Comparison of ENCODE assay signal across 8 cellular contexts in genomic region chr1:31762726-31763670, GRCh38. TPM values are rescaled to one million over a fixed set of nuclear protein-coding genes. Genes with fewer than 3 reads are reported as not detected.
DNase-seq lines count a peak whose midpoint lies in the region; ATAC-seq, FAIRE-seq and TF ChIP-seq lines count a peak whose summit lies in the region.

No MANE protein-coding gene starts in this region.

- peak overlapping the region; percentile 52 to 81 for H3K4me3 ChIP-seq in mesenchymal stem cell (ENCODE audit: insufficient read depth in 1 of 2, low read depth in 1 of 2, low read length in 2 of 2)

- peak overlapping the region; percentile 56 to 82 for H3K18ac ChIP-seq in mesenchymal stem cell (ENCODE audit: low read depth in 1 of 2, low read length in 2 of 2)

- 0 out of 2 replicates have a peak, but pooled peaks have one; percentile 17 for TF ChIP-seq POLR2A in H54 (IDR thresholded peaks at IDR 0.05; ENCODE audit: low read depth, low read length)

- H3K36me3 ChIP-seq in mesenchymal stem cell (ENCODE audit: control insufficient read depth in 1 of 2, insufficient read depth in 2 of 2, low read depth in 1 of 2, low read length in 2 of 2): no peaks in the 10 kb centered on the region

- H3K27ac Mint-ChIP-seq in activated CD8-positive, alpha-beta T cell treated with anti-CD3 and anti-CD28 coated beads for 36 hours: no peak overlapping the region
- no peak overlapping the region for H3K27ac Mint-ChIP-seq in effector memory CD8-positive, alpha-beta T cell

- CTCF ChIA-PET in activated CD8-positive, alpha-beta T cell treated with anti-CD3 and anti-CD28 coated beads for 36 hours (lab: Charles Lee): interaction anchor here (0.8 to 14.2 kb wide), 10 partner anchors 11 to 345 kb away, joined by 3 to 129 read pairs (median 4); partner anchors contain the start of gene KPNA6

- H3K4me2 ChIP-seq in mesenchymal stem cell (ENCODE audit: low read length, poor library complexity, severe bottlenecking): peak overlapping the region; percentile 94

- no peaks in the 10 kb centered on the region for H3K36me3 Mint-ChIP-seq in activated CD8-positive, alpha-beta T cell treated with anti-CD3 and anti-CD28 coated beads for 36 hours (ENCODE audit: low read depth)
- H3K36me3 Mint-ChIP-seq in effector memory CD8-positive, alpha-beta T cell (ENCODE audit: insufficient read depth): peaks cover 5% of the 10 kb centered on the region

- peak; percentile 55 for ATAC-seq in activated CD8-positive, alpha-beta T cell treated with anti-CD3 and anti-CD28 coated beads for 36 hours
- ATAC-seq in effector memory CD8-positive, alpha-beta T cell (replicated peaks): peak; percentile 51

- peaks cover 27% of the 10 kb centered on the region for H3K27me3 Mint-ChIP-seq in activated CD8-positive, alpha-beta T cell treated with anti-CD3 and anti-CD28 coated beads for 36 hours
- peaks cover 0 to 23% of the 10 kb centered on the region in 2 donors for H3K27me3 Mint-ChIP-seq in effector memory CD8-positive, alpha-beta T cell

- peak overlapping the region; percentile 65 for H3K9ac ChIP-seq in mesenchymal stem cell (ENCODE audit: low read length)

- no peak overlapping the region for H2BK15ac ChIP-seq in mesenchymal stem cell (ENCODE audit: low read depth, poor library complexity, severe bottlenecking)

- intact Hi-C loops in activated CD8-positive, alpha-beta T cell treated with anti-CD3 and anti-CD28 coated beads for 36 hours (cut with micrococcal nuclease): loop anchor here (10.0 kb wide), 1 partner anchor 48 kb away; no protein-coding TSS in a partner anchor

- TF ChIP-seq CTCF in AG09319 (IDR thresholded peaks at IDR 0.05; ENCODE audit: low read depth, low read length): peak; percentile 50
- TF ChIP-seq CTCF in activated CD8-positive, alpha-beta T cell treated with anti-CD3 and anti-CD28 coated beads for 36 hours (IDR thresholded peaks at IDR 0.05): peak; percentile 83

- WGBS in mesenchymal stem cell: 1% methylated on average over 55 of the region's 60 CpGs

- peak overlapping the region in 1 of 2 experiments; percentile 26 for H3K4ac ChIP-seq in mesenchymal stem cell (ENCODE audit: low read depth in 1 of 2, low read length in 2 of 2)

- peaks cover 64% of the 10 kb centered on the region for H3K4me1 ChIP-seq in mesenchymal stem cell (ENCODE audit: control insufficient read depth, insufficient read depth, low read depth, low read length)

- DNase-seq in AG09319 (ENCODE audit: extremely low read depth, low read depth): no peak
- DNase-seq in H54 (ENCODE audit: insufficient read length, low spot score): peak; percentile 78
- peak; percentile 84 for DNase-seq in NCI-H69 (lab: John Stamatoyannopoulos, UW)
- DNase-seq in activated CD8-positive, alpha-beta T cell treated with anti-CD3 and anti-CD28 coated beads for 36 hours: peak; percentile 74
- peak; percentile 60 to 65 (median 64) for DNase-seq in effector memory CD8-positive, alpha-beta T cell
- peak; percentile 67 for DNase-seq in mesenchymal stem cell
- peak; percentile 50 for DNase-seq in stimulated activated CD8-positive, alpha-beta memory T cell treated with anti-CD3 and anti-CD28 coated beads, Interleukin-4, amount 100 ng/mL, for 24 hours (ENCODE audit: low read depth)
- no peak for DNase-seq in mesenteric fat pad (ENCODE audit: low spot score)

- no peak for FAIRE-seq in H54 (lab: Jason Lieb, UNC)

- no peaks in the 10 kb centered on the region for H3K79me1 ChIP-seq in mesenchymal stem cell (replicated peaks; ENCODE audit: low read length, poor library complexity, severe bottlenecking)

- H3K9me3 Mint-ChIP-seq in activated CD8-positive, alpha-beta T cell treated with anti-CD3 and anti-CD28 coated beads for 36 hours: no peaks in the 10 kb centered on the region
- no peaks in the 10 kb centered on the region for H3K9me3 Mint-ChIP-seq in effector memory CD8-positive, alpha-beta T cell

- peak overlapping the region in 1 of 2 experiments; percentile 62 for H3K14ac ChIP-seq in mesenchymal stem cell (ENCODE audit: low read length in 2 of 2)

- H3K27ac ChIP-seq in mesenchymal stem cell (ENCODE audit: low read length, poor library complexity, severe bottlenecking): no peak overlapping the region

- peaks cover 22% of the 10 kb centered on the region for H3K4me1 Mint-ChIP-seq in activated CD8-positive, alpha-beta T cell treated with anti-CD3 and anti-CD28 coated beads for 36 hours (ENCODE audit: low read depth)
- H3K4me1 Mint-ChIP-seq in effector memory CD8-positive, alpha-beta T cell (ENCODE audit: low read depth in 2 of 2): peaks cover 19 to 25% of the 10 kb centered on the region in 2 donors

- H2AFZ ChIP-seq in mesenchymal stem cell (ENCODE audit: low read depth, low read length): peak overlapping the region; percentile 33

- no peak overlapping the region for H4K91ac ChIP-seq in mesenchymal stem cell (ENCODE audit: low read length)

- no peak overlapping the region for H2AK5ac ChIP-seq in mesenchymal stem cell (ENCODE audit: low read length, severe bottlenecking)

- POLR2A ChIA-PET in activated CD8-positive, alpha-beta T cell treated with anti-CD3 and anti-CD28 coated beads for 36 hours (lab: Charles Lee): interaction anchor here (0.5 to 3.4 kb wide), 7 partner anchors 10 to 447 kb away, joined by 3 to 14 read pairs (median 3); no protein-coding TSS in a partner anchor

- no peak overlapping the region for H2BK120ac ChIP-seq in mesenchymal stem cell (ENCODE audit: low read depth, low read length)

- H2BK5ac ChIP-seq in mesenchymal stem cell (ENCODE audit: low read depth, low read length, poor library complexity, severe bottlenecking): no peak overlapping the region

- H4K8ac ChIP-seq in mesenchymal stem cell (ENCODE audit: low read length): peak overlapping the region; percentile 45

- H3K23ac ChIP-seq in mesenchymal stem cell (ENCODE audit: low read length in 2 of 2): peak overlapping the region in 1 of 2 experiments; percentile 70

- no peaks in the 10 kb centered on the region for H3K9me3 ChIP-seq in mesenchymal stem cell (ENCODE audit: control insufficient read depth, low read length)

- peak overlapping the region; percentile 45 to 49 for H2BK12ac ChIP-seq in mesenchymal stem cell (ENCODE audit: low read length in 2 of 2)

- H3K27me3 ChIP-seq in mesenchymal stem cell (ENCODE audit: control insufficient read depth in 1 of 2, insufficient read depth in 1 of 2, low read length in 2 of 2): peaks cover 17 to 25% of the 10 kb centered on the region in 2 experiments

- H3K4me3 Mint-ChIP-seq in activated CD8-positive, alpha-beta T cell treated with anti-CD3 and anti-CD28 coated beads for 36 hours: peak overlapping the region; percentile 64
- peak overlapping the region; percentile 83 to 91 for H3K4me3 Mint-ChIP-seq in effector memory CD8-positive, alpha-beta T cell

RNA-seq across cellular contexts. Expression of gene ADGRB2, which starts 1.1 kb away (rescaled TPM):
- total RNA-seq in activated CD8-positive, alpha-beta T cell treated with anti-CD3 and anti-CD28 coated beads for 36 hours: under 1 TPM; 0.54 to 0.56 TPM
- polyA plus RNA-seq in mesenchymal stem cell (2013, experiment 1 of 2): 6.1 TPM
- 5.3 TPM for polyA plus RNA-seq in mesenchymal stem cell (2013, experiment 2 of 2)
- 3.9 TPM for total RNA-seq in mesenteric fat pad

RNA-seq across cellular contexts. Expression of gene SPOCD1, which starts 52.8 kb away (rescaled TPM):
- total RNA-seq in activated CD8-positive, alpha-beta T cell treated with anti-CD3 and anti-CD28 coated beads for 36 hours: not detected
- polyA plus RNA-seq in mesenchymal stem cell (2013, experiment 1 of 2): 20.4 TPM
- polyA plus RNA-seq in mesenchymal stem cell (2013, experiment 2 of 2): 20.7 TPM
- 9.5 TPM for total RNA-seq in mesenteric fat pad

RNA-seq across cellular contexts. Expression of gene COL16A1, which starts 59.2 kb away (rescaled TPM):
- under 1 TPM in 1 of 2 experiments, not detected in 1; 0.34 TPM for total RNA-seq in activated CD8-positive, alpha-beta T cell treated with anti-CD3 and anti-CD28 coated beads for 36 hours
- 20.9 TPM for polyA plus RNA-seq in mesenchymal stem cell (2013, experiment 1 of 2)
- 18.3 TPM for polyA plus RNA-seq in mesenchymal stem cell (2013, experiment 2 of 2)
- total RNA-seq in mesenteric fat pad: 38.9 TPM

Comparison
In these comparisons a context has a peak if more than half of its experiments do, and no peak if none do; other contexts are left out.
1. DNase-seq: peak in H54 (single experiment), NCI-H69 (single experiment), activated CD8-positive, alpha-beta T cell treated with anti-CD3 and anti-CD28 coated beads for 36 hours (single experiment), effector memory CD8-positive, alpha-beta T cell (3 of 3), mesenchymal stem cell (single experiment) and stimulated activated CD8-positive, alpha-beta memory T cell treated with anti-CD3 and anti-CD28 coated beads, Interleukin-4, amount 100 ng/mL, for 24 hours (single experiment); none in AG09319 (single experiment) and mesenteric fat pad (single experiment).
2. RNA of gene SPOCD1, which starts 52.8 kb away (total RNA-seq): 9.5 TPM in mesenteric fat pad (single experiment); not detected in activated CD8-positive, alpha-beta T cell treated with anti-CD3 and anti-CD28 coated beads for 36 hours; every median in the first group is over 10 times any median in the second.
3. RNA of gene COL16A1, which starts 59.2 kb away (total RNA-seq): 38.9 TPM in mesenteric fat pad (single experiment); 0.34 TPM in activated CD8-positive, alpha-beta T cell treated with anti-CD3 and anti-CD28 coated beads for 36 hours; every median in the first group is over 10 times any median in the second.